23 cellular contexts compared by ENCODE assay signal in the genomic region with DNA sequence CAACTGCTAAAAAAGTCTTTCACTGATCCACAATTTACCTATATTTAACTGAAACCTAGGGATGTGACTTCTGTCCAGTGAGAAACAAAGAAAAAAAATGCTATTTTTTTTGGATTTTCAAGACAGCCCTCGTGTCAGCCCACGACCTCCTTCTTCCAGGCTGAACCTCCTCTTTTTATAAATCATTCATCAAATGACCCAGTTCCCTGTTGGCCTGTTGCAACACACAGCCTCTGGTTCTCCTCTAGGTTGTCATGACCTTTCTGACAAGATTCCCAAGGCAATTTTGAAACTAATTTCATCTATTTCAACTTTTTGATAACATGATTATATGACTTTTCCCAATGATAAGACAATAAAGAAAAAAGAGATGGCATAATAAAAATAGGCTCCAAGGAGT.
"Had no signal": no experiment of that assay in that cellular context is flagged by ENCODE, and none has a peak within 500 bp of the region (broad histone marks: within the 10 kb centered on the region; RNA-seq: fewer than 3 reads in every experiment).

No MANE protein-coding gene starts in this region.

- H3K36me3 ChIP-seq: heart left ventricle, ovary, tibial nerve, uterus had no signal

- DNase-seq: heart left ventricle; hypothalamus; immature natural killer cell; midbrain; mucosa of descending colon; naive thymus-derived CD4-positive, alpha-beta T cell; ovary; retina; right cardiac atrium; stimulated activated CD4-positive, alpha-beta T cell treated with anti-CD3 and anti-CD28 coated beads, Interleukin-1b, Interleukin-23, amount 100 ng/mL, for 48 hours; stimulated activated CD4-positive, alpha-beta T cell treated with anti-CD3 and anti-CD28 coated beads, Interleukin-2, amount 100 ng/mL, for 48 hours; stimulated activated CD4-positive, alpha-beta T cell treated with anti-CD3 and anti-CD28 coated beads, Interleukin-4, amount 100 ng/mL, for 4 hours; stimulated activated CD8-positive, alpha-beta memory T cell treated with anti-CD3 and anti-CD28 coated beads, Interleukin-4, amount 100 ng/mL, for 48 hours; stimulated activated naive CD4-positive, alpha-beta T cell treated with Interleukin-2 at 50 U/mL for 16 hours; stimulated activated naive CD8-positive, alpha-beta T cell treated with anti-CD3 and anti-CD28 coated beads, Interleukin-15, amount 100 ng/mL, for 72 hours; substantia nigra; uterus had no signal

- H3K27ac ChIP-seq: heart left ventricle, ovary, tibial nerve, uterus had no signal

- H3K9me3 ChIP-seq: heart left ventricle, mucosa of descending colon, ovary, tibial nerve, uterus had no signal

- FAIRE-seq: islet of Langerhans had no signal

- ATAC-seq: mucosa of descending colon; naive thymus-derived CD4-positive, alpha-beta T cell; natural killer cell treated with Interleukin-12 subunit alpha and Interleukin-12 subunit beta and Interleukin-15 and Interleukin-18, amount 100 ng/mL, for 72 hours; stimulated activated memory B cell treated with anti-CD40 and anti-IgM and Interleukin-4, amounts not matched to agents 10 μg/mL and 1 μg/mL and 100 μg/mL, for 72 hours; stimulated activated naive CD8-positive, alpha-beta T cell treated with anti-CD3 and anti-CD28 coated beads, Interleukin-15, amount 100 ng/mL, for 72 hours had no signal

- H3K4me2 ChIP-seq: smooth muscle cell had no signal

- H3K27me3 ChIP-seq: heart left ventricle, ovary, tibial nerve, uterus had no signal

- H3K4me1 ChIP-seq: tibial nerve, uterus had no signal

- H3K4me3 ChIP-seq: heart left ventricle, lung, mucosa of descending colon, ovary, smooth muscle cell, tibial nerve, uterus had no signal
